In genomic region chr19:38975214-38975860, GRCh38 we compare ENCODE assay signal across 1 cellular context.
A peak's percentile ranks its signal among the peaks of the same experiment; 100 is the strongest.
TF ChIP-seq lines count a peak whose summit lies in the region.

Gene FBXO17 (minus strand): TSS chr19:38975742. CDS start chr19:38950319, 25,423 bp downstream.

TF ChIP-seq in HepG2, 621 proteins besides CTCF, POLR2A, EP300 and RAD21 (continued from another document and continues in another):
- TF ChIP-seq ZNF687 (CRISPR knock-in tag; IDR thresholded peaks at IDR 0.05) (peak; percentile 94), SP1 (IDR thresholded peaks at IDR 0.05) (no peak), SP1 (CRISPR knock-in tag; IDR thresholded peaks at IDR 0.05) (no peak), ZNF280D (CRISPR knock-in tag; IDR thresholded peaks at IDR 0.05) (no peak), ZNF121 (CRISPR knock-in tag; IDR thresholded peaks at IDR 0.05) (0 out of 2 replicates have a peak, but pooled peaks have one; percentile 28), SMARCE1 (IDR thresholded peaks at IDR 0.05; ENCODE audit: borderline replicate concordance) (no peak), PRDM10 (CRISPR knock-in tag; IDR thresholded peaks at IDR 0.05; ENCODE audit: low read depth) (no peak), MTF1 (CRISPR knock-in tag; IDR thresholded peaks at IDR 0.05) (no peak), ZNF34 (CRISPR knock-in tag; IDR thresholded peaks at IDR 0.05; ENCODE audit: borderline replicate concordance) (no peak), CSRNP2 (CRISPR knock-in tag; conservative IDR thresholded peaks at IDR 0.05; ENCODE audit: low read depth) (no peak), ZBTB10 (CRISPR knock-in tag; IDR thresholded peaks at IDR 0.05; ENCODE audit: borderline replicate concordance) (no peak), HNRNPUL1 (IDR thresholded peaks at IDR 0.05; ENCODE audit: low read depth, low read length) (no peak), ZNF124 (CRISPR knock-in tag; IDR thresholded peaks at IDR 0.05) (no peak), ZHX1 (CRISPR knock-in tag; IDR thresholded peaks at IDR 0.05; ENCODE audit: low read depth) (no peak), ZNF251 (CRISPR knock-in tag; IDR thresholded peaks at IDR 0.05) (no peak), MYPOP (CRISPR knock-in tag; IDR thresholded peaks at IDR 0.05) (peak; percentile 59; the same call in 1 of the 2 replicates), DRAP1 (CRISPR knock-in tag; IDR thresholded peaks at IDR 0.05) (0 out of 2 replicates have a peak, but pooled peaks have one; percentile 5), BCL6 (CRISPR knock-in tag; IDR thresholded peaks at IDR 0.05) (no peak), KDM2A (CRISPR knock-in tag; IDR thresholded peaks at IDR 0.05; ENCODE audit: borderline replicate concordance, low read depth) (peak; percentile 74; the same call in 1 of the 2 replicates), ZSCAN20 (CRISPR knock-in tag; IDR thresholded peaks at IDR 0.05; ENCODE audit: borderline replicate concordance) (no peak), PLRG1 (conservative IDR thresholded peaks at IDR 0.05) (no peak), ZNF660 (CRISPR knock-in tag; IDR thresholded peaks at IDR 0.05; ENCODE audit: borderline replicate concordance, low read depth) (no peak), THAP7 (CRISPR knock-in tag; IDR thresholded peaks at IDR 0.05) (0 out of 2 replicates have a peak, but pooled peaks have one; percentile 68), PREB (CRISPR knock-in tag; IDR thresholded peaks at IDR 0.05) (no peak), ZNF235 (CRISPR knock-in tag; IDR thresholded peaks at IDR 0.05; ENCODE audit: borderline replicate concordance) (no peak), DNMT3B (CRISPR knock-in tag; conservative IDR thresholded peaks at IDR 0.05) (no peak), ZNF383 (CRISPR knock-in tag; IDR thresholded peaks at IDR 0.05; ENCODE audit: borderline replicate concordance) (no peak), KDM4B (CRISPR knock-in tag; IDR thresholded peaks at IDR 0.05) (no peak), CENPBD1 (CRISPR knock-in tag; IDR thresholded peaks at IDR 0.05; ENCODE audit: borderline replicate concordance, low read depth) (no peak), ZC3H4 (CRISPR knock-in tag; IDR thresholded peaks at IDR 0.05; ENCODE audit: borderline replicate concordance) (0 out of 2 replicates have a peak, but pooled peaks have one; percentile 24)
